Comparison of ENCODE assay signal across 13 cellular contexts in genomic region chr11:111427471-111427912, GRCh38. TPM values are rescaled to one million over a fixed set of nuclear protein-coding genes. Genes with fewer than 3 reads are reported as not detected.
DNase-seq lines count a peak whose midpoint lies in the region; ATAC-seq and TF ChIP-seq lines count a peak whose summit lies in the region.
"Had no signal": no experiment of that assay in that cellular context is flagged by ENCODE, and none has a peak within 500 bp of the region (broad histone marks: within the 10 kb centered on the region; RNA-seq: fewer than 3 reads in every experiment).

No MANE protein-coding gene starts in this region.

- H3K9me3 ChIP-seq in DND-41 (ENCODE audit: insufficient read depth, low read length, severe bottlenecking) = no peaks in the 10 kb centered on the region
- H3K9me3 ChIP-seq: Caco-2, heart left ventricle had no signal

- peaks cover 38% of the 10 kb centered on the region for H3K4me1 ChIP-seq in DND-41 (ENCODE audit: insufficient read depth, low read length)
- H3K4me1 ChIP-seq: heart left ventricle had no signal

- no peaks in the 10 kb centered on the region for H3K79me2 ChIP-seq in DND-41 (ENCODE audit: insufficient read depth, low read length)

- no peak overlapping the region for H2AFZ ChIP-seq in DND-41 (ENCODE audit: low read depth, low read length)

- H3K4me3 ChIP-seq in DND-41 (ENCODE audit: low read depth in 1 of 2, low read length in 2 of 2) = no peak overlapping the region
- H3K4me3 ChIP-seq: heart left ventricle had no signal

- TF ChIP-seq CTCF in DND-41 (IDR thresholded peaks at IDR 0.05; ENCODE audit: borderline replicate concordance, extremely low read depth, low read length, poor library complexity, severe bottlenecking) = no peak

- peak; percentile 66 for ATAC-seq in DND-41 (ENCODE audit: insufficient read depth, low read depth)
- ATAC-seq in HG02798 (IDR thresholded peaks at IDR 0.05; ENCODE audit: poor library complexity, unreplicated experiment) = no peak
- no peak for ATAC-seq in HG03196 (IDR thresholded peaks at IDR 0.05; ENCODE audit: unreplicated experiment)
- ATAC-seq: heart left ventricle had no signal

- no peaks in the 10 kb centered on the region for H4K20me1 ChIP-seq in DND-41 (ENCODE audit: insufficient read depth, low read length)

- H3K27me3 ChIP-seq in DND-41 (ENCODE audit: insufficient read depth, low read length, poor library complexity) = peaks cover 2% of the 10 kb centered on the region

- H3K4me2 ChIP-seq in DND-41 (ENCODE audit: insufficient read depth, low read length) = peak overlapping the region; percentile 30

- H3K27ac ChIP-seq in DND-41 (ENCODE audit: low read length) = peak overlapping the region; percentile 12
- H3K27ac ChIP-seq: heart left ventricle had no signal

- no peaks in the 10 kb centered on the region for H3K36me3 ChIP-seq in DND-41 (ENCODE audit: insufficient read depth, low read length)
- H3K36me3 ChIP-seq: heart left ventricle had no signal

- no peak overlapping the region for H3K9ac ChIP-seq in DND-41 (ENCODE audit: low read depth, low read length)

- DNase-seq in DND-41 (peak; percentile 73), NCI-H2029 (lab: John Stamatoyannopoulos, UW) (peak; percentile 73), RPMI8226 (peak; percentile 37), lung microvascular endothelial cell (ENCODE audit: low read depth in 2 of 2) (peak; percentile 24 to 26), occipital lobe (lab: John Stamatoyannopoulos, UW) (no peak), superior temporal gyrus (ENCODE audit: extremely low spot score) (no peak)
- DNase-seq: activated effector memory CD4-positive, alpha-beta T cell treated with Interleukin-2 at 50 U/mL for 16 hours; Caco-2; GOT3; stimulated activated naive CD4-positive, alpha-beta T cell had no signal

RNA-seq across cellular contexts. Expression of gene POU2AF1, which starts 48.4 kb away (rescaled TPM):
- not detected in 2 replicates for total RNA-seq in lung microvascular endothelial cell
- not detected for total RNA-seq in occipital lobe

Comparison
In these comparisons a context has a peak if more than half of its experiments do, and no peak if none do; other contexts are left out.
1. DNase-seq: peak in DND-41 (single experiment), NCI-H2029 (single experiment), RPMI8226 (single experiment) and lung microvascular endothelial cell (2 of 2); none in occipital lobe (single experiment) and superior temporal gyrus (single experiment).